ENCODE assay signal across 8 cellular contexts in genomic region chr1:225473266-225473665, GRCh38. TPM values are rescaled to one million over a fixed set of nuclear protein-coding genes. Genes with fewer than 3 reads are reported as not detected.
DNase-seq lines count a peak whose midpoint lies in the region; ATAC-seq, FAIRE-seq and TF ChIP-seq lines count a peak whose summit lies in the region.
"Not testable (repeated sequence)": the region's sequence is repeated elsewhere in the genome, so short reads cannot be mapped to it uniquely, and the experiment has no call there.

No MANE protein-coding gene starts in this region.

- H3K27ac ChIP-seq in A549; HEK293 (ENCODE audit: extremely low read depth, low read depth, low read length); colonic mucosa; suprapubic skin: not testable (repeated sequence)

- TF ChIP-seq RAD21 in A549 (conservative IDR thresholded peaks at IDR 0.05 in 1 of 2, IDR thresholded peaks at IDR 0.05 in 1 of 2): not testable (repeated sequence)

- not testable (repeated sequence) for H3K27me3 ChIP-seq in colonic mucosa, suprapubic skin

- not testable (repeated sequence) for H3K27me3 Mint-ChIP-seq in activated CD4-positive, alpha-beta T cell treated with anti-CD3 and anti-CD28 coated beads, Interleukin-2, amount 10 ng/mL, durations not matched to agents 24 days and 14 days

- not testable (repeated sequence) for H3K9me3 ChIP-seq in A549; HEK293 (ENCODE audit: control insufficient read depth, insufficient read depth, low read depth, low read length); colonic mucosa; suprapubic skin

- not testable (repeated sequence) for ATAC-seq in A549; left lobe of liver; omental fat pad (ENCODE audit: low FRiP score)

- CTCF ChIA-PET in A549 (lab: Yijun Ruan, JAX) (interaction anchor here (0.7 to 24.4 kb wide), 13 partner anchors 13 to 515 kb away, joined by 3 to 429 read pairs (median 44); partner anchors contain the start of gene SRP9), HEK293 (lab: Yijun Ruan, JAX) (interaction anchor here (0.7 to 23.4 kb wide), 16 partner anchors 9 to 1664 kb away, joined by 3 to 567 read pairs (median 4); partner anchors contain the start of gene SRP9)

- not testable (repeated sequence) for H3K4me3 ChIP-seq in A549; HEK293 (ENCODE audit: low read depth, low read length); colonic mucosa; suprapubic skin

- POLR2A ChIA-PET in A549 (lab: Yijun Ruan, JAX): not testable (repeated sequence)
- POLR2A ChIA-PET in HEK293 (lab: Yijun Ruan, JAX): interaction anchor here (0.8 to 1.3 kb wide), 2 partner anchors 8 to 526 kb away, joined by 3 to 4 read pairs; partner anchors contain the start of gene SDE2

- not testable (repeated sequence) for H3K4me2 ChIP-seq in A549

- H3K4me1 ChIP-seq in A549; HEK293 (ENCODE audit: control insufficient read depth, insufficient read depth, low read length); colonic mucosa; suprapubic skin: not testable (repeated sequence)

- not testable (repeated sequence) for H3K4me3 Mint-ChIP-seq in activated CD4-positive, alpha-beta T cell treated with anti-CD3 and anti-CD28 coated beads, Interleukin-2, amount 10 ng/mL, durations not matched to agents 24 days and 14 days

- not testable (repeated sequence) for FAIRE-seq in A549 (lab: Jason Lieb, UNC)

- WGBS in A549 (ENCODE audit: missing lambda C conversion rate): 80% methylated on average over 8 of the region's 8 CpGs
- 60% methylated on average over 7 of the region's 8 CpGs for WGBS in suprapubic skin

- intact Hi-C loops in activated CD4-positive, alpha-beta T cell treated with anti-CD3 and anti-CD28 coated beads, Interleukin-2, amount 10 ng/mL, durations not matched to agents 24 days and 14 days (cut with micrococcal nuclease); colonic mucosa (cut with DNase I): not testable (repeated sequence)

- not testable (repeated sequence) for H3K36me3 Mint-ChIP-seq in activated CD4-positive, alpha-beta T cell treated with anti-CD3 and anti-CD28 coated beads, Interleukin-2, amount 10 ng/mL, durations not matched to agents 24 days and 14 days (ENCODE audit: low read depth)

- DNase-seq in A549 (ENCODE audit: low read depth in 1 of 2, low spot score in 1 of 2): not testable (repeated sequence)
- peak; percentile 70 for DNase-seq in activated CD4-positive, alpha-beta T cell treated with anti-CD3 and anti-CD28 coated beads, Interleukin-2, amount 10 ng/mL, durations not matched to agents 24 days and 14 days
- DNase-seq in activated effector memory CD4-positive, alpha-beta T cell treated with anti-CD3 and anti-CD28 coated beads, Interleukin-2, amount 50 U/mL, for 16 hours: peak; percentile 66
- DNase-seq in colonic mucosa: peak; percentile 24
- peak; percentile 24 for DNase-seq in left lobe of liver (ENCODE audit: low spot score)
- peak; percentile 9 for DNase-seq in omental fat pad (ENCODE audit: low spot score)
- DNase-seq in suprapubic skin (ENCODE audit: low spot score in 2 of 2): peak; percentile 34 to 37

- not testable (repeated sequence) for TF ChIP-seq POLR2A in A549 (IDR thresholded peaks at IDR 0.05; ENCODE audit: low read length); suprapubic skin (IDR thresholded peaks at IDR 0.05)

- not testable (repeated sequence) for H3K36me3 ChIP-seq in HEK293 (ENCODE audit: control insufficient read depth in 2 of 2, insufficient read depth in 1 of 2, low read length in 2 of 2); colonic mucosa; suprapubic skin

- not testable (repeated sequence) for TF ChIP-seq EP300 in A549 (IDR thresholded peaks at IDR 0.05); suprapubic skin (IDR thresholded peaks at IDR 0.05)

- H3K9me3 Mint-ChIP-seq in activated CD4-positive, alpha-beta T cell treated with anti-CD3 and anti-CD28 coated beads, Interleukin-2, amount 10 ng/mL, durations not matched to agents 24 days and 14 days: not testable (repeated sequence)

- not testable (repeated sequence) for H3K9ac ChIP-seq in colonic mucosa (ENCODE audit: low read depth in 2 of 2, low read length in 2 of 2)

- H3K27ac Mint-ChIP-seq in activated CD4-positive, alpha-beta T cell treated with anti-CD3 and anti-CD28 coated beads, Interleukin-2, amount 10 ng/mL, durations not matched to agents 24 days and 14 days: peak overlapping the region; percentile 17

- TF ChIP-seq CTCF in A549 (IDR thresholded peaks at IDR 0.05); HEK293 (tag by site-specific recombination; IDR thresholded peaks at IDR 0.05); colonic mucosa (IDR thresholded peaks at IDR 0.05); omental fat pad (IDR thresholded peaks at IDR 0.05); suprapubic skin (IDR thresholded peaks at IDR 0.05): not testable (repeated sequence)

- H3K4me1 Mint-ChIP-seq in activated CD4-positive, alpha-beta T cell treated with anti-CD3 and anti-CD28 coated beads, Interleukin-2, amount 10 ng/mL, durations not matched to agents 24 days and 14 days: peaks cover 50% of the 10 kb centered on the region

TF ChIP-seq in A549, 52 proteins besides CTCF, POLR2A, EP300 and RAD21:
- peak; percentile 17 for TF ChIP-seq MAFK (IDR thresholded peaks at IDR 0.05; ENCODE audit: partially characterized antibody)

TF ChIP-seq in HEK293, 187 proteins besides CTCF, POLR2A, EP300 and RAD21:
- 0 out of 2 replicates have a peak, but pooled peaks have one; percentile 19 for TF ChIP-seq ZIC2 (tag by site-specific recombination; IDR thresholded peaks at IDR 0.05)

RNA-seq across cellular contexts. Expression of gene LBR, which starts 45.4 kb away (rescaled TPM):
- polyA plus RNA-seq in A549 (2011; rRNA removed) (54.6 and 68.7 TPM in 2 replicates), A549 (2017; fragmentation: RNase III; extraction: RNeasy Plus Mini Kit Qiagen cat#74134 plus additional on column Dnase treatment) (39.2 to 40.8 TPM (median 39.8 TPM) in 3 replicates)
- 20.9 and 26.8 TPM in 2 replicates for polyA plus RNA-seq in A549 (2012; cell fraction: cytosol; rRNA removed)
- 26.0 and 49.8 TPM in 2 replicates for polyA plus RNA-seq in A549 (2012; cell fraction: nucleus; rRNA removed)
- polyA minus RNA-seq in A549 (2011; rRNA and poly(A)+ RNA removed): 50.6 and 60.7 TPM in 2 replicates
- total RNA-seq in activated CD4-positive, alpha-beta T cell treated with anti-CD3 and anti-CD28 coated beads, Interleukin-2, amount 10 ng/mL, durations not matched to agents 24 days and 14 days: 189 and 195 TPM in 2 replicates
- total RNA-seq in colonic mucosa (100 to 1,000 TPM; 111 to 147 TPM), left lobe of liver (22.1 TPM), omental fat pad (10 to 100 TPM; 24.7 to 75.0 (median 46.5) TPM), suprapubic skin (10 to 100 TPM; 18.5 to 57.2 (median 29.8) TPM)
